ENCODE assay signal across 11 cellular contexts in genomic region chr4:3122081-3122563, GRCh38. TPM values are rescaled to one million over a fixed set of nuclear protein-coding genes. Genes with fewer than 3 reads are reported as not detected.
DNase-seq lines count a peak whose midpoint lies in the region; ATAC-seq and TF ChIP-seq lines count a peak whose summit lies in the region.
"Had no signal": no experiment of that assay in that cellular context is flagged by ENCODE, and none has a peak within 500 bp of the region (broad histone marks: within the 10 kb centered on the region; RNA-seq: fewer than 3 reads in every experiment).

No MANE protein-coding gene starts in this region.

- no peaks in the 10 kb centered on the region for H3K27me3 Mint-ChIP-seq in IgD-negative memory B cell

- POLR2A ChIA-PET in AG04450 (lab: Yijun Ruan, JAX): no interaction called here

- H3K27ac Mint-ChIP-seq in IgD-negative memory B cell: peak overlapping the region in 2 of 3 donors; percentile 47 to 80

- peaks cover 1% of the 10 kb centered on the region for H3K36me3 Mint-ChIP-seq in IgD-negative memory B cell

- no peak overlapping the region for H3K4me3 ChIP-seq in AG04450 (ENCODE audit: low read depth, low read length)
- H3K4me3 ChIP-seq in muscle layer of duodenum (ENCODE audit: low read depth in 1 of 2, low read length in 2 of 2): no peak overlapping the region

- H3K4me3 Mint-ChIP-seq in IgD-negative memory B cell: peak overlapping the region in 1 of 4 donors; percentile 9
- H3K4me3 Mint-ChIP-seq: neural crest cell had no signal

- DNase-seq in AG04450 (ENCODE audit: low read depth, low spot score) (no peak), dermis blood vessel endothelial cell (peak; percentile 95), amygdala (lab: John Stamatoyannopoulos, UW) (no peak)
- DNase-seq in stimulated activated CD4-positive, alpha-beta T cell treated with anti-CD3 and anti-CD28 coated beads, Interleukin-4, amount 100 ng/mL, for 4 hours: no peak
- DNase-seq in stimulated activated CD4-positive, alpha-beta T cell treated with anti-CD3 and anti-CD28 coated beads, Interleukin-4, amount 100 ng/mL, for 1 hour: no peak
- DNase-seq: DMS79, NCI-H1694 treated with DMSO at 0.1 percent for 48 hours had no signal

- peaks cover 6 to 28% of the 10 kb centered on the region in 2 donors for H3K4me1 ChIP-seq in muscle layer of duodenum (ENCODE audit: control insufficient read depth in 1 of 2, insufficient read depth in 2 of 2, low read length in 2 of 2)

- CTCF ChIA-PET in AG04450 (lab: Charles Lee): interaction anchor here (1.6 to 6.2 kb wide), 2 partner anchors 15 kb away, joined by 4 to 51 read pairs; no protein-coding TSS in a partner anchor

- H3K27ac ChIP-seq in AG04450 (ENCODE audit: low read depth, low read length) (peak overlapping the region; percentile 71), muscle layer of duodenum (ENCODE audit: low read length) (peak overlapping the region; percentile 49)

- peaks cover 0 to 2% (median 0%) of the 10 kb centered on the region in 3 donors for H3K4me1 Mint-ChIP-seq in IgD-negative memory B cell

- H3K9me3 ChIP-seq in AG04450 (ENCODE audit: control insufficient read depth, insufficient read depth, low read length) (no peaks in the 10 kb centered on the region), muscle layer of duodenum (ENCODE audit: control insufficient read depth in 1 of 2, low read length in 2 of 2) (no peaks in the 10 kb centered on the region)

- peaks cover 13 to 19% of the 10 kb centered on the region in 2 donors for H3K36me3 ChIP-seq in muscle layer of duodenum (ENCODE audit: control insufficient read depth in 1 of 2, insufficient read depth in 2 of 2, low read length in 2 of 2)

- no peak for TF ChIP-seq CTCF in AG04450 (IDR thresholded peaks at IDR 0.05; ENCODE audit: low read depth, low read length)

- H3K9me3 Mint-ChIP-seq in IgD-negative memory B cell: no peaks in the 10 kb centered on the region
- H3K9me3 Mint-ChIP-seq: neural crest cell had no signal

- ATAC-seq in HG03095 (IDR thresholded peaks at IDR 0.05; ENCODE audit: unreplicated experiment): no peak

- no peaks in the 10 kb centered on the region for H3K27me3 ChIP-seq in AG04450 (ENCODE audit: control insufficient read depth, insufficient read depth, low read length)
- no peaks in the 10 kb centered on the region for H3K27me3 ChIP-seq in muscle layer of duodenum (ENCODE audit: low read depth, low read length)

RNA-seq across cellular contexts. Expression of gene HTT, which starts 47.6 kb away (rescaled TPM):
- polyA plus RNA-seq in AG04450 (2011; rRNA removed) (14.5 and 17.2 TPM in 2 replicates), IgD-negative memory B cell (10.0 TPM)
- polyA minus RNA-seq in AG04450 (2011; rRNA and poly(A)+ RNA removed): 93.1 and 121 TPM in 2 replicates
- 43.9 and 73.8 TPM in 2 replicates for total RNA-seq in dermis blood vessel endothelial cell

RNA-seq across cellular contexts. Expression of gene HTT-AS, which starts 47.8 kb away (rescaled TPM):
- polyA plus RNA-seq in AG04450 (2011; rRNA removed) (not detected in 2 replicates), IgD-negative memory B cell (not detected)
- polyA minus RNA-seq in AG04450 (2011; rRNA and poly(A)+ RNA removed): not detected in 2 replicates
- not detected in 2 replicates for total RNA-seq in dermis blood vessel endothelial cell
- total RNA-seq: neural crest cell had no signal
